1 cellular context compared by ENCODE assay signal in the genomic region with DNA sequence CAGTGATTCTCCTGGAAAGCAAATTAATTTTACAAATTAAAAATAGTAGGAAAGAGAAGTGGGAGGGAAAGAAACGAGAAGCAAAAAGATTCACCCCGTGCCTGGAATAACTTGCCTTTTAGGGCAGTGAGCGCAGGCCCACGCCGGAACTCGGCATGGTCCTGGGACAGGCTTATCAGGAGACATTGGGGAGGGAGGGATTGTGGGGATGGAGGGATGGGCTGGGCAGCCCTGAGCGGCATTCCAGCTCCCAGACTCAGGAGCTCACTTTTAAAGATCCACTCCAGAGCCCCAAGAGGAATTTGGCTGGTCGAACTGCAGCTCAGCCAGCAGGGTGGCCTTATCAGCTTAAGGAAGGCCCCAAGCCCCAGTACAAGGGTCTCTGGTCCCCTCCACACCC.
TF ChIP-seq lines count a peak whose summit lies in the region.

No MANE protein-coding gene starts in this region.

TF ChIP-seq in GM23338, 12 proteins besides CTCF, POLR2A, EP300 and RAD21:
- TF ChIP-seq ZNF462 (CRISPR knock-in tag; IDR thresholded peaks at IDR 0.05), result no peak
- no peak for TF ChIP-seq ZNF114 (CRISPR knock-in tag; IDR thresholded peaks at IDR 0.05)
- TF ChIP-seq ZNF331 (CRISPR knock-in tag; IDR thresholded peaks at IDR 0.05; ENCODE audit: low read depth), result no peak
- no peak for TF ChIP-seq CREB1 (CRISPR knock-in tag; IDR thresholded peaks at IDR 0.05; ENCODE audit: low read depth)
- no peak for TF ChIP-seq EZH2 (IDR thresholded peaks at IDR 0.05; ENCODE audit: low read depth, unreplicated experiment)
- TF ChIP-seq NANOG (IDR thresholded peaks at IDR 0.05; ENCODE audit: borderline replicate concordance), result no peak
- TF ChIP-seq STAT1 (IDR thresholded peaks at IDR 0.05; ENCODE audit: unreplicated experiment), result no peak
- TF ChIP-seq, protein P1, sequence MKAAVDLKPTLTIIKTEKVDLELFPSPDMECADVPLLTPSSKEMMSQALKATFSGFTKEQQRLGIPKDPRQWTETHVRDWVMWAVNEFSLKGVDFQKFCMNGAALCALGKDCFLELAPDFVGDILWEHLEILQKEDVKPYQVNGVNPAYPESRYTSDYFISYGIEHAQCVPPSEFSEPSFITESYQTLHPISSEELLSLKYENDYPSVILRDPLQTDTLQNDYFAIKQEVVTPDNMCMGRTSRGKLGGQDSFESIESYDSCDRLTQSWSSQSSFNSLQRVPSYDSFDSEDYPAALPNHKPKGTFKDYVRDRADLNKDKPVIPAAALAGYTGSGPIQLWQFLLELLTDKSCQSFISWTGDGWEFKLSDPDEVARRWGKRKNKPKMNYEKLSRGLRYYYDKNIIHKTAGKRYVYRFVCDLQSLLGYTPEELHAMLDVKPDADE (IDR thresholded peaks at IDR 0.05), result no peak
TF ChIP-seq in GM23338: peak in this region for 0.
